ENCODE assay signal across 17 cellular contexts in genomic region chr20:22815584-22815983, GRCh38.
DNase-seq lines count a peak whose midpoint lies in the region; ATAC-seq and TF ChIP-seq lines count a peak whose summit lies in the region.
"Had no signal": no experiment of that assay in that cellular context is flagged by ENCODE, and none has a peak within 500 bp of the region (broad histone marks: within the 10 kb centered on the region; RNA-seq: fewer than 3 reads in every experiment).

No MANE protein-coding gene starts in this region.

- H3K4me1 ChIP-seq in endodermal cell (ENCODE audit: control insufficient read depth, insufficient read depth, low read length): peaks cover 3% of the 10 kb centered on the region
- H3K4me1 ChIP-seq: gastrocnemius medialis had no signal

- no peak overlapping the region for H3K27ac Mint-ChIP-seq in endodermal cell
- H3K27ac Mint-ChIP-seq in neural crest cell (ENCODE audit: unreplicated experiment): peak overlapping the region; percentile 10

- 91 to 100% methylated on average over 3 of the region's 3 CpGs for WGBS in endodermal cell (ENCODE audit: insufficient coverage in 1 of 2, insufficient read length in 1 of 2), 2 experiments

- no peaks in the 10 kb centered on the region for H3K27me3 ChIP-seq in endodermal cell (ENCODE audit: control insufficient read depth, insufficient read depth, low read length, poor library complexity, severe bottlenecking)
- H3K27me3 ChIP-seq: gastrocnemius medialis had no signal

- no peaks in the 10 kb centered on the region for H3K9me3 ChIP-seq in endodermal cell (ENCODE audit: control insufficient read depth, low read length)
- H3K9me3 ChIP-seq: gastrocnemius medialis had no signal

- TF ChIP-seq CTCF in GM12872 (IDR thresholded peaks at IDR 0.05; ENCODE audit: insufficient read depth, low read depth, low read length) (0 out of 3 replicates have a peak, but pooled peaks have one; percentile 17), endodermal cell (conservative IDR thresholded peaks at IDR 0.05) (peak; percentile 76), neural crest cell (conservative IDR thresholded peaks at IDR 0.05) (no peak)

- H3K4me3 Mint-ChIP-seq in endodermal cell: no peak overlapping the region
- no peak overlapping the region for H3K4me3 Mint-ChIP-seq in neural crest cell

- no peaks in the 10 kb centered on the region for H3K27me3 Mint-ChIP-seq in endodermal cell (ENCODE audit: insufficient read depth)
- no peaks in the 10 kb centered on the region for H3K27me3 Mint-ChIP-seq in neural crest cell (ENCODE audit: low read depth)

- no peak overlapping the region for H3K4me3 ChIP-seq in endodermal cell (ENCODE audit: low read length)
- H3K4me3 ChIP-seq: coronary artery, gastrocnemius medialis, lung had no signal

- DNase-seq in OCI-M1 (lab: John Stamatoyannopoulos, UW): peak; percentile 2
- peak; percentile 63 for DNase-seq in endodermal cell
- no peak for DNase-seq in neural crest cell (ENCODE audit: low read depth, low spot score)
- DNase-seq in NCI-H1105 (lab: John Stamatoyannopoulos, UW): no peak
- DNase-seq in NCI-H2171 (lab: John Stamatoyannopoulos, UW): no peak
- no peak for DNase-seq in left colon
- DNase-seq: activated T-cell treated with anti-CD3 and anti-CD28 coated beads for 4 hours; COR-L47; gastrocnemius medialis; NCI-H1694 treated with DMSO at 0.1 percent for 48 hours; NCI-H510A; posterior cingulate gyrus; stimulated activated CD4-positive, alpha-beta T cell treated with anti-CD3 and anti-CD28 coated beads, Interleukin-4, amount 100 ng/mL, for 1 hour had no signal

- H3K9ac ChIP-seq in endodermal cell (ENCODE audit: extremely low read depth, low read length, poor library complexity, severe bottlenecking): no peak overlapping the region

- intact Hi-C loops in left colon (cut with DNase I, micrococcal nuclease): no loop called here

- ATAC-seq in HG03571 (IDR thresholded peaks at IDR 0.05; ENCODE audit: unreplicated experiment): no peak
- ATAC-seq in left colon: no peak
- ATAC-seq: gastrocnemius medialis had no signal

- H3K36me3 ChIP-seq in endodermal cell (ENCODE audit: control insufficient read depth, insufficient read depth, low read length): no peaks in the 10 kb centered on the region
- H3K36me3 ChIP-seq: gastrocnemius medialis had no signal

- H3K9me3 Mint-ChIP-seq in endodermal cell: no peaks in the 10 kb centered on the region
- peaks cover 5% of the 10 kb centered on the region for H3K9me3 Mint-ChIP-seq in neural crest cell

- H3K36me3 Mint-ChIP-seq in endodermal cell (ENCODE audit: low read depth) (no peaks in the 10 kb centered on the region), neural crest cell (ENCODE audit: low read depth) (no peaks in the 10 kb centered on the region)

- H3K27ac ChIP-seq in endodermal cell (ENCODE audit: low read depth, low read length): no peak overlapping the region
- H3K27ac ChIP-seq: coronary artery, gastrocnemius medialis had no signal

- H3K4me1 Mint-ChIP-seq in endodermal cell (peaks cover 13% of the 10 kb centered on the region), neural crest cell (peaks cover 32% of the 10 kb centered on the region)

Comparison
In these comparisons a context has a peak if more than half of its experiments do, and no peak if none do; other contexts are left out.
1. DNase-seq: peak in OCI-M1 (single experiment) and endodermal cell (single experiment); none in neural crest cell (single experiment), NCI-H1105 (single experiment), NCI-H2171 (single experiment) and left colon (0 of 2).